26 cellular contexts compared by ENCODE assay signal in genomic region chr15:47661661-47662180, GRCh38. TPM values are rescaled to one million over a fixed set of nuclear protein-coding genes. Genes with fewer than 3 reads are reported as not detected.
"Had no signal": no experiment of that assay in that cellular context is flagged by ENCODE, and none has a peak within 500 bp of the region (broad histone marks: within the 10 kb centered on the region; RNA-seq: fewer than 3 reads in every experiment).

No MANE protein-coding gene starts in this region.

- H3K4me3 Mint-ChIP-seq: activated CD4-positive, alpha-beta T cell treated with anti-CD3 and anti-CD28 coated beads, Interleukin-2, amount 10 ng/mL, durations not matched to agents 24 days and 14 days; activated CD8-positive, alpha-beta memory T cell treated with anti-CD3 and anti-CD28 coated beads, Interleukin-2, amount 10 ng/mL, durations not matched to agents 7 days and 5 days; activated naive CD4-positive, alpha-beta T cell treated with anti-CD3 and anti-CD28 coated beads, Interleukin-2, amount 50 U/mL, for 24 hours; activated T-cell treated with anti-CD3 and anti-CD28 coated beads, Interleukin-2, amount 50 U/mL, for 24 hours; activated T-helper 1 cell treated with anti-CD3 and anti-CD28 coated beads, Interleukin-12 subunit alpha, Interleukin-12 subunit beta, Interleukin-2, Interleukin-4 antibody, amounts not matched to agents 30 ng/mL and 10 ng/mL and 1 ng/mL, durations not matched to agents 14 hours and 24 hours and 36 hours; brain; T-cell; T-helper 2 cell treated with Interferon-gamma antibody and Interleukin-4, amounts not matched to agents 5 μg/mL and 100 μg/mL, for 36 hours had no signal

- ATAC-seq: activated CD8-positive, alpha-beta memory T cell treated with anti-CD3 and anti-CD28 coated beads, Interleukin-2, amount 10 ng/mL, durations not matched to agents 7 days and 5 days; T-cell had no signal

- H3K27ac ChIP-seq: ascending aorta, cardiac muscle cell had no signal

- H3K36me3 Mint-ChIP-seq: activated CD8-positive, alpha-beta memory T cell treated with anti-CD3 and anti-CD28 coated beads, Interleukin-2, amount 10 ng/mL, durations not matched to agents 7 days and 5 days; activated naive CD4-positive, alpha-beta T cell treated with anti-CD3 and anti-CD28 coated beads, Interleukin-2, amount 50 U/mL, for 24 hours; brain; T-cell had no signal

- H3K36me3 ChIP-seq: ascending aorta, cardiac muscle cell had no signal

- H3K9me3 Mint-ChIP-seq: activated CD4-positive, alpha-beta T cell treated with anti-CD3 and anti-CD28 coated beads, Interleukin-2, amount 10 ng/mL, durations not matched to agents 24 days and 14 days; activated naive CD4-positive, alpha-beta T cell treated with anti-CD3 and anti-CD28 coated beads, Interleukin-2, amount 50 U/mL, for 24 hours; activated T-cell treated with anti-CD3 and anti-CD28 coated beads, Interleukin-2, amount 50 U/mL, for 24 hours; activated T-helper 1 cell treated with anti-CD3 and anti-CD28 coated beads, Interleukin-12 subunit alpha, Interleukin-12 subunit beta, Interleukin-2, Interleukin-4 antibody, amounts not matched to agents 30 ng/mL and 10 ng/mL and 1 ng/mL, durations not matched to agents 14 hours and 24 hours and 36 hours; brain; T-helper 2 cell treated with Interferon-gamma antibody and Interleukin-4, amounts not matched to agents 5 μg/mL and 100 μg/mL, for 36 hours had no signal

- H3K4me1 Mint-ChIP-seq: activated CD4-positive, alpha-beta T cell treated with anti-CD3 and anti-CD28 coated beads, Interleukin-2, amount 10 ng/mL, durations not matched to agents 24 days and 14 days; activated CD8-positive, alpha-beta memory T cell treated with anti-CD3 and anti-CD28 coated beads, Interleukin-2, amount 10 ng/mL, durations not matched to agents 7 days and 5 days; activated naive CD4-positive, alpha-beta T cell treated with anti-CD3 and anti-CD28 coated beads, Interleukin-2, amount 50 U/mL, for 24 hours; T-cell had no signal

- H3K4me1 ChIP-seq: ascending aorta had no signal

- H3K27me3 ChIP-seq: ascending aorta, cardiac muscle cell had no signal

- H3K4me3 ChIP-seq: ascending aorta, cardiac muscle cell had no signal

- H3K9me3 ChIP-seq: ascending aorta had no signal

- DNase-seq: activated CD4-positive, alpha-beta T cell treated with anti-CD3 and anti-CD28 coated beads for 1 hour; activated CD4-positive, alpha-beta T cell treated with anti-CD3 and anti-CD28 coated beads, Interleukin-2, amount 10 ng/mL, durations not matched to agents 24 days and 14 days; activated CD4-positive, alpha-beta T cell treated with anti-CD3 and anti-CD28 coated beads, Interleukin-2, amount 50 U/mL, for 48 hours; activated CD8-positive, alpha-beta memory T cell treated with anti-CD3 and anti-CD28 coated beads, Interleukin-2, amount 10 ng/mL, durations not matched to agents 7 days and 5 days; activated effector memory CD4-positive, alpha-beta T cell treated with Interleukin-2 at 50 U/mL for 16 hours; activated naive CD4-positive, alpha-beta T cell; activated T-cell treated with anti-CD3 and anti-CD28 coated beads, Interleukin-2, amount 50 U/mL, for 24 hours; amniotic stem cell; KG1; NCI-H1092; NCI-H1417; NCI-H1930; NCI-H2171; NCI-H2227 treated with DMSO at 0.1 percent for 48 hours; NCI-H446 treated with DMSO at 0.1 percent for 48 hours; NCI-H524 treated with DMSO at 0.1 percent for 48 hours; NCI-H82; SIG-M5; T-cell had no signal

- H3K27ac Mint-ChIP-seq: activated CD4-positive, alpha-beta T cell treated with anti-CD3 and anti-CD28 coated beads, Interleukin-2, amount 10 ng/mL, durations not matched to agents 24 days and 14 days; activated CD8-positive, alpha-beta memory T cell treated with anti-CD3 and anti-CD28 coated beads, Interleukin-2, amount 10 ng/mL, durations not matched to agents 7 days and 5 days; activated naive CD4-positive, alpha-beta T cell treated with anti-CD3 and anti-CD28 coated beads, Interleukin-2, amount 50 U/mL, for 24 hours; activated T-cell treated with anti-CD3 and anti-CD28 coated beads, Interleukin-2, amount 50 U/mL, for 24 hours; activated T-helper 1 cell treated with anti-CD3 and anti-CD28 coated beads, Interleukin-12 subunit alpha, Interleukin-12 subunit beta, Interleukin-2, Interleukin-4 antibody, amounts not matched to agents 30 ng/mL and 10 ng/mL and 1 ng/mL, durations not matched to agents 14 hours and 24 hours and 36 hours; brain; T-cell; T-helper 2 cell treated with Interferon-gamma antibody and Interleukin-4, amounts not matched to agents 5 μg/mL and 100 μg/mL, for 36 hours had no signal

- H3K27me3 Mint-ChIP-seq: activated CD4-positive, alpha-beta T cell treated with anti-CD3 and anti-CD28 coated beads, Interleukin-2, amount 10 ng/mL, durations not matched to agents 24 days and 14 days; activated CD8-positive, alpha-beta memory T cell treated with anti-CD3 and anti-CD28 coated beads, Interleukin-2, amount 10 ng/mL, durations not matched to agents 7 days and 5 days; activated naive CD4-positive, alpha-beta T cell treated with anti-CD3 and anti-CD28 coated beads, Interleukin-2, amount 50 U/mL, for 24 hours; activated T-cell treated with anti-CD3 and anti-CD28 coated beads, Interleukin-2, amount 50 U/mL, for 24 hours; brain had no signal

RNA-seq across cellular contexts. Expression of gene SEMA6D, which starts 55.6 kb away (rescaled TPM):
- total RNA-seq: activated CD4-positive, alpha-beta T cell treated with anti-CD3 and anti-CD28 coated beads, Interleukin-2, amount 10 ng/mL, durations not matched to agents 24 days and 14 days; activated CD8-positive, alpha-beta memory T cell treated with anti-CD3 and anti-CD28 coated beads, Interleukin-2, amount 10 ng/mL, durations not matched to agents 7 days and 5 days; activated T-helper 1 cell treated with anti-CD3 and anti-CD28 coated beads, Interleukin-12 subunit alpha, Interleukin-12 subunit beta, Interleukin-2, Interleukin-4 antibody, amounts not matched to agents 30 ng/mL and 10 ng/mL and 1 ng/mL, durations not matched to agents 14 hours and 24 hours and 36 hours; OCI-LY7 had no signal
